In the genomic region with DNA sequence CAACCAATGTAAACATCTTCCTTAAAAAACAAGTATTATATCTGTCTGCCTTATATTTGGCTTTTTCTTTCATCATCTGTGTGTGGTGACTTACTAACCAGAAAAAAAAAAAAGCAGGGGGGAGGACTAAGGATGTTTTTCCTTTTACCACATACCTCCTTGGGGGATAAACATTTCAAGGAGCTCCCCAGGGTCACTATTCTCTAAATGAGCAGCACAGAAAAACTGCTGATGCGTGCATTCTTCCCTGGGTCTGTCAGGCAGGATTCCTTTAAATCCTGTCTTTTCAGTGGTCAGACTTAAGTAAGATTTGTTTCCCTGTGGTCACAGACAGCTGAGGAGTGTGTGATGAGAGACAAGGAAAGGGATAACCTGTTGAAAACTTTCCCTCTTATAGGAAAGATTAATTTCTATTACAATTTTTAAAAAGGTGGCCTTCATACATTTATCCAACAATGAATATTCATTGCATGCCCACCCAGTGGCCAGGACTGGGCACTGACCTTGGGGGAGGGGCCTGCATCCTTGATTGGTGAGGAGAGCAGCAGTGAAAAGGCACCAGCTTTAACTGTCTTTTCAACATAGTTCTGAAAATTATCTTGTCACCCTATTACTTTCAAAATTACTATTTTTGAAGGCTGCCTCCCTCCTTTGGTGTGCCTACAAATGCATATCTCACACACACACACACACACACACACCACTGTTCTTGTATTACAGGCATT, we compare ENCODE assay signal across 10 cellular contexts.
DNase-seq lines count a peak whose midpoint lies in the region; ATAC-seq and TF ChIP-seq lines count a peak whose summit lies in the region.
"Had no signal": no experiment of that assay in that cellular context is flagged by ENCODE, and none has a peak within 500 bp of the region (broad histone marks: within the 10 kb centered on the region; RNA-seq: fewer than 3 reads in every experiment).

No MANE protein-coding gene starts in this region.

- H4K20me1 ChIP-seq in SK-N-SH (ENCODE audit: insufficient read depth), result peaks cover 33% of the 10 kb centered on the region

- H3K9me3 Mint-ChIP-seq in HFFc6, result no peaks in the 10 kb centered on the region; the same call in 1 of the 2 replicates
- H3K9me3 Mint-ChIP-seq in central memory CD8-positive, alpha-beta T cell, result no peaks in the 10 kb centered on the region
- H3K9me3 Mint-ChIP-seq: CD8-positive, alpha-beta T cell; T-helper 1 cell treated with Interleukin-12 subunit alpha and Interleukin-12 subunit beta and Interleukin-4 antibody, amounts not matched to agents 30 μg/mL and 1 μg/mL, for 36 hours had no signal

- H3K4me1 ChIP-seq in SK-N-SH (ENCODE audit: control insufficient read depth in 1 of 2, insufficient read depth in 2 of 2, low read depth in 1 of 2, low read length in 1 of 2), result peaks cover 0 to 6% of the 10 kb centered on the region in 2 experiments; a peak in 1 of 4 replicates

- no peak for ATAC-seq in central memory CD8-positive, alpha-beta T cell (replicated peaks; ENCODE audit: extremely low read depth, poor library complexity, severe bottlenecking)
- no peak for ATAC-seq in GM21576 (IDR thresholded peaks at IDR 0.05; ENCODE audit: unreplicated experiment)
- ATAC-seq in HG03095 (IDR thresholded peaks at IDR 0.05; ENCODE audit: unreplicated experiment), result no peak

- no peak for TF ChIP-seq RAD21 in SK-N-SH (IDR thresholded peaks at IDR 0.05; ENCODE audit: low read length)

- peak overlapping the region; percentile 63 for H3K27ac Mint-ChIP-seq in HFFc6
- H3K27ac Mint-ChIP-seq in central memory CD8-positive, alpha-beta T cell (ENCODE audit: low read depth), result peak overlapping the region; percentile 33
- H3K27ac Mint-ChIP-seq: CD8-positive, alpha-beta T cell had no signal

- H3K9me2 ChIP-seq in SK-N-SH, result no peaks in the 10 kb centered on the region

- WGBS in SK-N-SH (ENCODE audit: low lambda C conversion rate), result 94% methylated on average over 1 of the region's 1 CpG

- H3K9me3 ChIP-seq in AG04450 (ENCODE audit: control insufficient read depth, insufficient read depth, low read length), result no peaks in the 10 kb centered on the region
- H3K9me3 ChIP-seq in SK-N-SH, result no peaks in the 10 kb centered on the region

- peaks cover 24% of the 10 kb centered on the region for H3K27me3 Mint-ChIP-seq in HFFc6 (ENCODE audit: insufficient read depth)
- no peaks in the 10 kb centered on the region for H3K27me3 Mint-ChIP-seq in central memory CD8-positive, alpha-beta T cell

- H3K79me2 ChIP-seq in SK-N-SH (ENCODE audit: insufficient read depth), result peaks cover 42% of the 10 kb centered on the region; the same call in 1 of the 2 replicates

- TF ChIP-seq POLR2A in erythroblast (IDR thresholded peaks at IDR 0.05; ENCODE audit: low read length), result no peak

- H3K4me2 ChIP-seq in SK-N-SH, result no peak overlapping the region

- no peak for TF ChIP-seq EP300 in SK-N-SH (IDR thresholded peaks at IDR 0.05; ENCODE audit: borderline replicate concordance in 1 of 2, low read depth in 1 of 2, low read length in 1 of 2)

- H3F3A ChIP-seq in SK-N-SH (replicated peaks; ENCODE audit: insufficient read depth), result peaks cover 6% of the 10 kb centered on the region

- DNase-seq in AG04450 (ENCODE audit: low read depth, low spot score) (peak; percentile 65), HFFc6 (peak; percentile 80), left kidney (ENCODE audit: low read depth, low spot score) (peak; percentile 39), erythroblast (lab: John Stamatoyannopoulos, UW) (no peak), SK-N-SH (no peak)
- no peak for DNase-seq in central memory CD8-positive, alpha-beta T cell (ENCODE audit: low spot score in 2 of 2)
- DNase-seq: CD8-positive, alpha-beta T cell had no signal

- POLR2A ChIA-PET in AG04450 (lab: Yijun Ruan, JAX), result interaction anchor here (0.8 kb wide), 1 partner anchor 123 kb away, joined by 3 read pairs; the partner anchor contains the start of gene TLE4
- POLR2A ChIA-PET in SK-N-SH (lab: Yijun Ruan, JAX), result no interaction called here

- TF ChIP-seq CTCF in AG04450 (IDR thresholded peaks at IDR 0.05; ENCODE audit: low read depth, low read length), result peak; percentile 20
- TF ChIP-seq CTCF in HFFc6 (IDR thresholded peaks at IDR 0.05), result no peak
- TF ChIP-seq CTCF in SK-N-SH (IDR thresholded peaks at IDR 0.05), result no peak

- peaks cover 51% of the 10 kb centered on the region for H3K36me3 Mint-ChIP-seq in HFFc6 (ENCODE audit: low read depth)
- peaks cover 4% of the 10 kb centered on the region for H3K36me3 Mint-ChIP-seq in central memory CD8-positive, alpha-beta T cell (ENCODE audit: insufficient read depth)

- H3K4me1 Mint-ChIP-seq in HFFc6 (ENCODE audit: low read depth), result peaks cover 90% of the 10 kb centered on the region
- peaks cover 61% of the 10 kb centered on the region for H3K4me1 Mint-ChIP-seq in central memory CD8-positive, alpha-beta T cell

- H2AFZ ChIP-seq in SK-N-SH (ENCODE audit: low read depth), result no peak overlapping the region

- H3K4me3 ChIP-seq in AG04450 (ENCODE audit: low read depth, low read length), result no peak overlapping the region
- no peak overlapping the region for H3K4me3 ChIP-seq in SK-N-SH (ENCODE audit: low read depth in 2 of 2, low read length in 1 of 2)

- no peak overlapping the region for H3K9ac ChIP-seq in SK-N-SH

- peaks cover 5 to 11% of the 10 kb centered on the region in 2 experiments for H3K36me3 ChIP-seq in SK-N-SH (replicated peaks in 1 of 2; ENCODE audit: control insufficient read depth in 1 of 2, insufficient read depth in 2 of 2, low read length in 1 of 2)

- H3K27me3 ChIP-seq in AG04450 (ENCODE audit: control insufficient read depth, insufficient read depth, low read length), result no peaks in the 10 kb centered on the region
- no peaks in the 10 kb centered on the region for H3K27me3 ChIP-seq in SK-N-SH (ENCODE audit: insufficient read depth)

- H3K27ac ChIP-seq in AG04450 (ENCODE audit: low read depth, low read length), result no peak overlapping the region
- H3K27ac ChIP-seq in SK-N-SH (ENCODE audit: low read depth in 2 of 2, low read length in 1 of 2), result no peak overlapping the region

- peak overlapping the region; percentile 39; the same call in 1 of the 2 replicates for H3K4me3 Mint-ChIP-seq in HFFc6
- H3K4me3 Mint-ChIP-seq in central memory CD8-positive, alpha-beta T cell, result peak overlapping the region; percentile 20
- H3K4me3 Mint-ChIP-seq: CD8-positive, alpha-beta T cell had no signal

- CTCF ChIA-PET in AG04450 (lab: Charles Lee), result interaction anchor here (0.7 to 1.4 kb wide), 3 partner anchors 10 to 552 kb away, joined by 3 to 4 read pairs (median 3); no protein-coding TSS in a partner anchor
- CTCF ChIA-PET in SK-N-SH (lab: Yijun Ruan, JAX), result interaction anchor here (1.2 kb wide), 1 partner anchor 9 kb away, joined by 6 read pairs; no protein-coding TSS in a partner anchor

TF ChIP-seq in SK-N-SH, 30 proteins besides CTCF, POLR2A, EP300 and RAD21:
- TF ChIP-seq EZH2phosphoT487 (IDR thresholded peaks at IDR 0.05; ENCODE audit: borderline replicate concordance, low read depth) (no peak), CHD2 (IDR thresholded peaks at IDR 0.05; ENCODE audit: low read length, partially characterized antibody) (no peak), RCOR1 (IDR thresholded peaks at IDR 0.05; ENCODE audit: low read length) (no peak)

Comparison
In these comparisons a context has a peak if more than half of its experiments do, and no peak if none do; other contexts are left out.
1. DNase-seq: peak in AG04450 (single experiment), HFFc6 (single experiment) and left kidney (single experiment); none in central memory CD8-positive, alpha-beta T cell (0 of 2), erythroblast (0 of 2) and SK-N-SH (single experiment).